Comparison of ENCODE assay signal across 1 cellular context in the genomic region with DNA sequence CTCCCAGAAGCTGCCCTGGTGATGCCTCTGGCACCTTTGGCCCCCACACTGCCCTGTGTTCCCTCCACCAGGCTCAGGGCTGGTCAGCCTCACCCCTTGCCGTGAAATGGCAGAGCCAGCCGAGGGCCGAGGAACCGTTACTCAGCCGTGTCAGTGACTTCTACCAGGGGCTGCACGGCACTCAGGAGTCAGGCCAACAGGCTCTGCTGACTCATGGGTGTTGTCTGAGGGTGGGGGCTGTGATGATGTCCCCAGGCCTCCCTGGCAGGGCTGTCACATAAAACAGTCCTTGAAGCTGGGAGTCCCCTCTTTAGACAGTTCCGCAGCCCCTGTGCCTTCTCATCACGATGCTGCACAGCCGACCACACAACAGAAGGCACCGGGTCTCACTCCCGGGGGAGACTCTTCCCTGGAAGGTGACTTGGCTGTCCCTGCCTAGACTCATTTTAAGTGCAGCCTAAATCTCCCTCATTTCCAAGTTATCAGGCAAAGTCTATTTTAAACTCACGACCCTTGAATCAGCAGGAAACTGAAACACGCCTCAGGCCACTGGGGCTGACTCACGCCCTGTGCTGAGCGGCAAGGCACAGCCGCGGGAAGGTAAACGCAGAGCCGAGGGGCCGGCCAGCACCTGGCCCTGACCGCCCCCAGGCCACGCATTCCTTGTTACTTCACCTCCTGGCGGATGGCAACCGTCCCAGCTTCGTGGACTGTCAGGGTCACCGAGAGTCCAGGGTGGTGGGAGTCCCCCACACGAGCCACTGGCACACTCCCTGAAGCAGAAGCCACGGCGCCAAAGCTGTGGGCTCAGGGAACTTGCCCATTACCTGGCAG.
TF ChIP-seq lines count a peak whose summit lies in the region.

No MANE protein-coding gene starts in this region.

TF ChIP-seq in K562, 482 proteins besides CTCF, POLR2A, EP300 and RAD21 (continued from another document and continues in another):
- no peak for TF ChIP-seq NFIX (CRISPR knock-in tag; IDR thresholded peaks at IDR 0.05; ENCODE audit: low read depth)
- peak; percentile 73 for TF ChIP-seq FOSL1 (tag; conservative IDR thresholded peaks at IDR 0.05)
- TF ChIP-seq SNRNP70 (optimal IDR thresholded peaks at IDR 0.05; ENCODE audit: low read depth, low read length), result no peak
- no peak for TF ChIP-seq ZNF551 (CRISPR knock-in tag; IDR thresholded peaks at IDR 0.05)
- TF ChIP-seq POLR2G (IDR thresholded peaks at IDR 0.05; ENCODE audit: low read depth, low read length), result peak; percentile 62
- TF ChIP-seq MAFK (IDR thresholded peaks at IDR 0.05; ENCODE audit: low read length), result peak; percentile 76; the same call in 1 of the 2 replicates
- TF ChIP-seq HDAC2 (IDR thresholded peaks at IDR 0.05), result no peak; the same call in 1 of the 2 replicates
- TF ChIP-seq, protein P1, sequence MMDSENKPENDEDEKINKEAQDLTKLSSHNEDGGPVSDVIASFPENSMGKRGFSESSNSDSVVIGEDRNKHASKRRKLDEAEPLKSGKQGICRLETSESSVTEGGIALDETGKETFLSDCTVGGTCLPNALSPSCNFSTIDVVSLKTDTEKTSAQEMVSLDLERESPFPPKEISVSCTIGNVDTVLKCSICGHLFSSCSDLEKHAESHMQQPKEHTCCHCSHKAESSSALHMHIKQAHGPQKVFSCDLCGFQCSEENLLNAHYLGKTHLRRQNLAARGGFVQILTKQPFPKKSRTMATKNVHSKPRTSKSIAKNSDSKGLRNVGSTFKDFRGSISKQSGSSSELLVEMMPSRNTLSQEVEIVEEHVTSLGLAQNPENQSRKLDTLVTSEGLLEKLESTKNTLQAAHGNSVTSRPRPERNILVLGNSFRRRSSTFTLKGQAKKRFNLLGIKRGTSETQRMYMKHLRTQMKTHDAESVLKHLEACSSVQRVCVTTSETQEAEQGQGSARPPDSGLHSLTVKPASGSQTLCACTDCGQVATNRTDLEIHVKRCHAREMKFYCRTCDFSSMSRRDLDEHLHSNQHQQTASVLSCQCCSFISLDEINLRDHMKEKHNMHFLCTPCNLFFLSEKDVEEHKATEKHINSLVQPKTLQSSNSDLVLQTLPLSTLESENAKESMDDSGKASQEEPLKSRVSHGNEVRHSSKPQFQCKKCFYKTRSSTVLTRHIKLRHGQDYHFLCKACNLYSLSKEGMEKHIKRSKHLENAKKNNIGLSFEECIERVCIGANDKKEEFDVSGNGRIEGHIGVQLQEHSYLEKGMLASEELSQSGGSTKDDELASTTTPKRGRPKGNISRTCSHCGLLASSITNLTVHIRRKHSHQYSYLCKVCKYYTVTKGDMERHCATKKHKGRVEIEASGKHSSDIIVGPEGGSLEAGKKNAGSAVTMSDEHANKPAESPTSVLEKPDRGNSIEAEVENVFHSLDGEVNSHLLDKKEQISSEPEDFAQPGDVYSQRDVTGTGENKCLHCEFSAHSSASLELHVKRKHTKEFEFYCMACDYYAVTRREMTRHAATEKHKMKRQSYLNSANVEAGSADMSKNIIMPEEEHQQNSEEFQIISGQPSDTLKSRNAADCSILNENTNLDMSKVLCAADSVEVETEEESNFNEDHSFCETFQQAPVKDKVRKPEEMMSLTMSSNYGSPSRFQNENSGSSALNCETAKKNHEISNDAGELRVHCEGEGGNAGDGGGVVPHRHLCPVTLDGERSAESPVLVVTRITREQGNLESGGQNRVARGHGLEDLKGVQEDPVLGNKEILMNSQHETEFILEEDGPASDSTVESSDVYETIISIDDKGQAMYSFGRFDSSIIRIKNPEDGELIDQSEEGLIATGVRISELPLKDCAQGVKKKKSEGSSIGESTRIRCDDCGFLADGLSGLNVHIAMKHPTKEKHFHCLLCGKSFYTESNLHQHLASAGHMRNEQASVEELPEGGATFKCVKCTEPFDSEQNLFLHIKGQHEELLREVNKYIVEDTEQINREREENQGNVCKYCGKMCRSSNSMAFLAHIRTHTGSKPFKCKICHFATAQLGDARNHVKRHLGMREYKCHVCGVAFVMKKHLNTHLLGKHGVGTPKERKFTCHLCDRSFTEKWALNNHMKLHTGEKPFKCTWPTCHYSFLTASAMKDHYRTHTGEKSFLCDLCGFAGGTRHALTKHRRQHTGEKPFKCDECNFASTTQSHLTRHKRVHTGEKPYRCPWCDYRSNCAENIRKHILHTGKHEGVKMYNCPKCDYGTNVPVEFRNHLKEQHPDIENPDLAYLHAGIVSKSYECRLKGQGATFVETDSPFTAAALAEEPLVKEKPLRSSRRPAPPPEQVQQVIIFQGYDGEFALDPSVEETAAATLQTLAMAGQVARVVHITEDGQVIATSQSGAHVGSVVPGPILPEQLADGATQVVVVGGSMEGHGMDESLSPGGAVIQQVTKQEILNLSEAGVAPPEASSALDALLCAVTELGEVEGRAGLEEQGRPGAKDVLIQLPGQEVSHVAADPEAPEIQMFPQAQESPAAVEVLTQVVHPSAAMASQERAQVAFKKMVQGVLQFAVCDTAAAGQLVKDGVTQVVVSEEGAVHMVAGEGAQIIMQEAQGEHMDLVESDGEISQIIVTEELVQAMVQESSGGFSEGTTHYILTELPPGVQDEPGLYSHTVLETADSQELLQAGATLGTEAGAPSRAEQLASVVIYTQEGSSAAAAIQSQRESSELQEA (IDR thresholded peaks at IDR 0.05; ENCODE audit: low read depth), result no peak
- TF ChIP-seq ATF1 (CRISPR knock-in tag; IDR thresholded peaks at IDR 0.05), result no peak
- TF ChIP-seq ATF1 (tag; IDR thresholded peaks at IDR 0.05), result peak; percentile 38; the same call in 1 of the 2 replicates
- no peak for TF ChIP-seq HNRNPK (IDR thresholded peaks at IDR 0.05; ENCODE audit: low read depth, low read length, poor library complexity, severe bottlenecking)
- TF ChIP-seq BMI1 (IDR thresholded peaks at IDR 0.05; ENCODE audit: low read length), result no peak
- TF ChIP-seq, protein P2, sequence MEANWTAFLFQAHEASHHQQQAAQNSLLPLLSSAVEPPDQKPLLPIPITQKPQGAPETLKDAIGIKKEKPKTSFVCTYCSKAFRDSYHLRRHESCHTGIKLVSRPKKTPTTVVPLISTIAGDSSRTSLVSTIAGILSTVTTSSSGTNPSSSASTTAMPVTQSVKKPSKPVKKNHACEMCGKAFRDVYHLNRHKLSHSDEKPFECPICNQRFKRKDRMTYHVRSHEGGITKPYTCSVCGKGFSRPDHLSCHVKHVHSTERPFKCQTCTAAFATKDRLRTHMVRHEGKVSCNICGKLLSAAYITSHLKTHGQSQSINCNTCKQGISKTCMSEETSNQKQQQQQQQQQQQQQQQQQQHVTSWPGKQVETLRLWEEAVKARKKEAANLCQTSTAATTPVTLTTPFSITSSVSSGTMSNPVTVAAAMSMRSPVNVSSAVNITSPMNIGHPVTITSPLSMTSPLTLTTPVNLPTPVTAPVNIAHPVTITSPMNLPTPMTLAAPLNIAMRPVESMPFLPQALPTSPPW (CRISPR knock-in tag; IDR thresholded peaks at IDR 0.05), result peak; percentile 52
- peak; percentile 52; the same call in 1 of the 2 replicates for TF ChIP-seq ZBTB7A (IDR thresholded peaks at IDR 0.05; ENCODE audit: borderline replicate concordance, control insufficient read depth, low read depth, low read length)
- TF ChIP-seq, protein P3, sequence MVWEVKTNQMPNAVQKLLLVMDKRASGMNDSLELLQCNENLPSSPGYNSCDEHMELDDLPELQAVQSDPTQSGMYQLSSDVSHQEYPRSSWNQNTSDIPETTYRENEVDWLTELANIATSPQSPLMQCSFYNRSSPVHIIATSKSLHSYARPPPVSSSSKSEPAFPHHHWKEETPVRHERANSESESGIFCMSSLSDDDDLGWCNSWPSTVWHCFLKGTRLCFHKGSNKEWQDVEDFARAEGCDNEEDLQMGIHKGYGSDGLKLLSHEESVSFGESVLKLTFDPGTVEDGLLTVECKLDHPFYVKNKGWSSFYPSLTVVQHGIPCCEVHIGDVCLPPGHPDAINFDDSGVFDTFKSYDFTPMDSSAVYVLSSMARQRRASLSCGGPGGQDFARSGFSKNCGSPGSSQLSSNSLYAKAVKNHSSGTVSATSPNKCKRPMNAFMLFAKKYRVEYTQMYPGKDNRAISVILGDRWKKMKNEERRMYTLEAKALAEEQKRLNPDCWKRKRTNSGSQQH (CRISPR knock-in tag; IDR thresholded peaks at IDR 0.05), result no peak
- peak; percentile 52; the same call in 1 of the 2 replicates for TF ChIP-seq CREM (IDR thresholded peaks at IDR 0.05; ENCODE audit: low read depth)
- 0 out of 4 replicates have a peak, but pooled peaks of 1 of the 2 experiments have one; percentile 11 for TF ChIP-seq SRF (CRISPR knock-in tag; IDR thresholded peaks at IDR 0.05)
- no peak for TF ChIP-seq MTA3 (IDR thresholded peaks at IDR 0.05; ENCODE audit: borderline replicate concordance)
- no peak for TF ChIP-seq MYBL2 (IDR thresholded peaks at IDR 0.05; ENCODE audit: low read depth)
- no peak for TF ChIP-seq MYBL2 (CRISPR knock-in tag; IDR thresholded peaks at IDR 0.05; ENCODE audit: borderline replicate concordance)
- TF ChIP-seq FOXJ3 (CRISPR knock-in tag; IDR thresholded peaks at IDR 0.05), result no peak
- TF ChIP-seq KDM5B (IDR thresholded peaks at IDR 0.05; ENCODE audit: insufficient replicate concordance, low read depth, low read length), result no peak
- no peak for TF ChIP-seq RCOR1 (IDR thresholded peaks at IDR 0.05; ENCODE audit: borderline replicate concordance in 1 of 2, low read depth in 2 of 2, low read length in 2 of 2)
- TF ChIP-seq PRPF4 (IDR thresholded peaks at IDR 0.05; ENCODE audit: insufficient read depth, low read depth, low read length, poor library complexity, severe bottlenecking), result no peak
- no peak for TF ChIP-seq POLR2H (tag; IDR thresholded peaks at IDR 0.05; ENCODE audit: low read depth)
- no peak for TF ChIP-seq THRAP3 (IDR thresholded peaks at IDR 0.05; ENCODE audit: borderline replicate concordance)
- TF ChIP-seq STAT6 (CRISPR knock-in tag; IDR thresholded peaks at IDR 0.05), result peak; percentile 56; the same call in 1 of the 2 replicates
- TF ChIP-seq FOXA3 (CRISPR knock-in tag; conservative IDR thresholded peaks at IDR 0.05 in 1 of 2, IDR thresholded peaks at IDR 0.05 in 1 of 2), result 0 out of 4 replicates have a peak, but pooled peaks of 1 of the 2 experiments have one; percentile 34
- TF ChIP-seq TCF3 (CRISPR knock-in tag; IDR thresholded peaks at IDR 0.05), result no peak
- no peak for TF ChIP-seq ZNF217 (CRISPR knock-in tag; IDR thresholded peaks at IDR 0.05)
- TF ChIP-seq C11orf30 (IDR thresholded peaks at IDR 0.05; ENCODE audit: low read depth), result peak; percentile 91
- TF ChIP-seq PTBP1 (IDR thresholded peaks at IDR 0.05; ENCODE audit: low read depth, low read length), result no peak
- TF ChIP-seq, protein P4, sequence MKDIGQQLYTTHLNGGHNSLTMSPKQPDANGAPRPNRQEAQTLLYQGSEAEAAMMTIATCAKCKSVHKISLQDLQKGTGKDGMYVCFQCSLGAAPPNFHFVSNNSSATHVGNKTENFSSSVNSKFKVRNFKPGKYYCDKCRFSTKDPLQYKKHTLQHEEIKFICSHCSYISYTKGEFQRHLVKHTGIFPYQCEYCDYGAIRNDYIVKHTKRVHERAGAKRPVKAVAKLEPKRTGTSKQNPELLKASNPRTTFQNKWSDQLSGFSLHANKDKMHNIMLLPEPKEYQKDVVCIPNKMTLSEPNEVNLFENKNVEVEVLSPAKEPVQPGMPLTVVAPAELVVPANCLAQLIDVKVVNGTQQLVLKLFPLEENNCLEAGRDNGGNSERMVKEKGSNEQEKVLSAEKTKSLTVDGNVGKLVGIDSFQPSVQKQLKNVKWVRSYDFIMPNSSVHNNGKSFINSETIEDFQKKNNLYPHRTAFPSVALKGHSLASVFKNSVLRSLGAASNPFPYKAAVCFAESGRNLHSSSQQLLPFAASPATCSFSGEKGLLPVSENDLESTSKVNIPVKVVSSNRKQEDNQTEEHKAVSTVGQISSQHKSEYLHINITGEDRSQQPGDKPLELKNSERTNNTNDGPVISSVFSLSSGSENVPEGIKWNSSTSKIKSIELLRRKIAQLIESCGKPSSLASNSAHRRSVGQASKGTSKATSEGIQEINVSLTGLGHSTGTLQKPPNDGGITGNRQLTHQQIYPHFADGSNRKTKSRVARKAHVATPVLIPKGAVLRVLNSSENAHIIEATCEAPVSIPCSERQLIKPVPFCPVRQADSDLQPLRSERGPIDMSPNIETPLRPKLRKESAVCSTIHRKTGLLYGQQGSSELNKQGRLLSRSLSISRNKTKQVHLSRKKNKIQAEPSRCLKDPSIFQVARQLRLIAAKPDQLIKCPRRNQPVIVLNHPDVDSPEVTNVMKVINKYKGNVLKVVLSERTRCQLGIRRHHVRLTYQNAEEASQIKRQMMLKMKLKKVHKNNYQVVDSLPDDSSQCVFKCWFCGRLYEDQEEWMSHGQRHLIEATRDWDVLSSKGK (CRISPR knock-in tag; IDR thresholded peaks at IDR 0.05), result no peak
